In genomic region chr7:37038706-37039105, GRCh38 we compare ENCODE assay signal across 24 cellular contexts.
"Had no signal": no experiment of that assay in that cellular context is flagged by ENCODE, and none has a peak within 500 bp of the region (broad histone marks: within the 10 kb centered on the region; RNA-seq: fewer than 3 reads in every experiment).

No MANE protein-coding gene starts in this region.

- H3K27me3 ChIP-seq: colonic mucosa, esophagus muscularis mucosa, foreskin keratinocyte, gastroesophageal sphincter, heart right ventricle, left lung had no signal

- H3K4me1 ChIP-seq: colonic mucosa, foreskin keratinocyte, left lung, lower lobe of right lung had no signal

- H3K9me3 Mint-ChIP-seq: dendritic cell treated with granulocyte-macrophage colony-stimulating factor and Interleukin-4, amounts not matched to agents 40 ng/mL and 50 ng/mL, for 4 days; effector memory CD8-positive, alpha-beta T cell had no signal

- H3K36me3 ChIP-seq: colonic mucosa, esophagus muscularis mucosa, gastroesophageal sphincter, left lung, lower lobe of right lung had no signal

- H3K27ac ChIP-seq: colonic mucosa, esophagus muscularis mucosa, foreskin keratinocyte, gastroesophageal sphincter, heart right ventricle, left lung, lower lobe of right lung had no signal

- ATAC-seq: effector memory CD8-positive, alpha-beta T cell; foreskin keratinocyte; gastroesophageal sphincter; heart right ventricle; left cardiac atrium; left lung; left ventricle myocardium superior; lower lobe of right lung had no signal

- DNase-seq: colonic mucosa; cortex of kidney; effector CD8-positive, alpha-beta T cell; effector memory CD8-positive, alpha-beta T cell; endodermal cell; foreskin keratinocyte; glutamatergic neuron; head of caudate nucleus; heart right ventricle; hippocampal formation; left cardiac atrium; left lung; left ventricle myocardium superior; lower lobe of right lung; mesenchymal stem cell; midbrain had no signal

- H3K27me3 Mint-ChIP-seq: dendritic cell treated with granulocyte-macrophage colony-stimulating factor and Interleukin-4, amounts not matched to agents 40 ng/mL and 50 ng/mL, for 4 days; effector memory CD8-positive, alpha-beta T cell had no signal

- H3K9me3 ChIP-seq: colonic mucosa had no signal

- H3K4me3 ChIP-seq: colonic mucosa, esophagus muscularis mucosa, gastroesophageal sphincter, heart right ventricle, left lung, lower lobe of right lung had no signal

- H3K4me3 Mint-ChIP-seq: dendritic cell treated with granulocyte-macrophage colony-stimulating factor and Interleukin-4, amounts not matched to agents 40 ng/mL and 50 ng/mL, for 4 days; effector memory CD8-positive, alpha-beta T cell; endodermal cell had no signal

- FAIRE-seq: endometrium, endothelial cell of umbilical vein, frontal cortex, islet of Langerhans, keratinocyte had no signal

- H3K27ac Mint-ChIP-seq: dendritic cell treated with granulocyte-macrophage colony-stimulating factor and Interleukin-4, amounts not matched to agents 40 ng/mL and 50 ng/mL, for 4 days; effector memory CD8-positive, alpha-beta T cell; endodermal cell had no signal
